In the genomic region with DNA sequence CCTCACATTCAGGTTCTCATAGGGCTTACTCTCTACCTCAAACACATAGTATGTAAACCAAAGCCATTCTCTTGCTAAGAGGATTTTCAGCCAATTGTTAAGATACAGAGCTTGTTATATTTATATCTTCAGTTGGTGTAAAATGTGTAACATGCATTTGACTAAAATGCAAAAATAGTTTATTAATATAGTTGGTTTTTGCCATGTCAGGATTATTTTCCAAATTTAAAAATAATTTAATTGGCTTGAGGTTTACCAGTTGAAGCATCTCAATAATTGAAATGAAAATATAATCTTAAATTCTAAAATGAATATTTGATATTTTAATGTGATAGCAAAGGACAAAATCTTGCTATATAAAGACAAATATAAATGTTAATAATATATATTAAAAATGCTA, we compare ENCODE assay signal across 19 cellular contexts.
"Had no signal": no experiment of that assay in that cellular context is flagged by ENCODE, and none has a peak within 500 bp of the region (broad histone marks: within the 10 kb centered on the region; RNA-seq: fewer than 3 reads in every experiment).

No MANE protein-coding gene starts in this region.

- DNase-seq: activated CD4-positive, alpha-beta memory T cell treated with anti-CD3 and anti-CD28 coated beads, Interleukin-2, amount 10 ng/mL, durations not matched to agents 7 days and 5 days; activated CD4-positive, alpha-beta T cell treated with anti-CD3 and anti-CD28 coated beads for 48 hours; activated effector memory CD4-positive, alpha-beta T cell treated with Interleukin-2 at 50 U/mL for 16 hours; activated naive CD4-positive, alpha-beta T cell treated with anti-CD3 and anti-CD28 coated beads for 36 hours; activated naive CD8-positive, alpha-beta T cell treated with anti-CD3 and anti-CD28 coated beads, Interleukin-2, amount 10 ng/mL, durations not matched to agents 7 days and 5 days; activated T-cell treated with anti-CD3 and anti-CD28 coated beads, Interleukin-2, amount 50 U/mL, for 72 hours; amniotic stem cell; cortex of kidney; heart left ventricle; left ventricle myocardium superior; nucleus accumbens; right cardiac atrium; stimulated activated CD4-positive, alpha-beta T cell treated with anti-CD3 and anti-CD28 coated beads, Interleukin-12 subunit alpha, Interleukin-12 subunit beta, amount 100 ng/mL, for 4 hours; transverse colon had no signal

- ATAC-seq: activated T-cell treated with anti-CD3 and anti-CD28 coated beads, Interleukin-2, amount 50 U/mL, for 72 hours; heart left ventricle; left ventricle myocardium superior; right cardiac atrium had no signal

- H3K4me3 Mint-ChIP-seq: activated CD4-positive, alpha-beta memory T cell treated with anti-CD3 and anti-CD28 coated beads, Interleukin-2, amount 10 ng/mL, durations not matched to agents 7 days and 5 days; activated naive CD4-positive, alpha-beta T cell treated with anti-CD3 and anti-CD28 coated beads for 36 hours; activated naive CD8-positive, alpha-beta T cell treated with anti-CD3 and anti-CD28 coated beads, Interleukin-2, amount 10 ng/mL, durations not matched to agents 7 days and 5 days; activated T-cell treated with anti-CD3 and anti-CD28 coated beads, Interleukin-2, amount 50 U/mL, for 72 hours had no signal

- H2AFZ ChIP-seq: parathyroid adenoma had no signal

- H3K36me3 ChIP-seq: breast epithelium had no signal

- H3K9ac ChIP-seq: parathyroid adenoma had no signal

- H3K27ac Mint-ChIP-seq: activated CD4-positive, alpha-beta memory T cell treated with anti-CD3 and anti-CD28 coated beads, Interleukin-2, amount 10 ng/mL, durations not matched to agents 7 days and 5 days; activated naive CD4-positive, alpha-beta T cell treated with anti-CD3 and anti-CD28 coated beads for 36 hours; activated naive CD8-positive, alpha-beta T cell treated with anti-CD3 and anti-CD28 coated beads, Interleukin-2, amount 10 ng/mL, durations not matched to agents 7 days and 5 days; activated T-cell treated with anti-CD3 and anti-CD28 coated beads, Interleukin-2, amount 50 U/mL, for 72 hours had no signal

- H3K4me1 ChIP-seq: breast epithelium, parathyroid adenoma had no signal

- H3K27me3 Mint-ChIP-seq: activated CD4-positive, alpha-beta memory T cell treated with anti-CD3 and anti-CD28 coated beads, Interleukin-2, amount 10 ng/mL, durations not matched to agents 7 days and 5 days; activated naive CD8-positive, alpha-beta T cell treated with anti-CD3 and anti-CD28 coated beads, Interleukin-2, amount 10 ng/mL, durations not matched to agents 7 days and 5 days had no signal

- FAIRE-seq: islet of Langerhans, urothelium cell line had no signal

- H3K4me3 ChIP-seq: breast epithelium, heart left ventricle, transverse colon had no signal

- H3K27ac ChIP-seq: breast epithelium, epithelial cell of prostate, heart left ventricle, parathyroid adenoma, transverse colon had no signal

- H3K27me3 ChIP-seq: breast epithelium, heart left ventricle, transverse colon had no signal
